18 cellular contexts compared by ENCODE assay signal in genomic region chr3:130258532-130258952, GRCh38.
A peak's percentile ranks its signal among the peaks of the same experiment; 100 is the strongest.
DNase-seq lines count a peak whose midpoint lies in the region; ATAC-seq, FAIRE-seq and TF ChIP-seq lines count a peak whose summit lies in the region.
"Had no signal": no experiment of that assay in that cellular context is flagged by ENCODE, and none has a peak within 500 bp of the region (broad histone marks: within the 10 kb centered on the region; RNA-seq: fewer than 3 reads in every experiment).

No MANE protein-coding gene starts in this region.

- no peaks in the 10 kb centered on the region for H3K4me1 Mint-ChIP-seq in neural progenitor cell
- H3K4me1 Mint-ChIP-seq: IgD-negative memory B cell; nephron progenitor cell; stimulated activated naive CD8-positive, alpha-beta T cell treated with anti-CD3 and anti-CD28 coated beads, Interleukin-15, amount 100 ng/mL, for 72 hours had no signal

- no peaks in the 10 kb centered on the region for H3K36me3 Mint-ChIP-seq in neural progenitor cell
- H3K36me3 Mint-ChIP-seq: IgD-negative memory B cell, WTC11 had no signal

- H3K79me2 ChIP-seq in neural progenitor cell (ENCODE audit: low read depth): no peaks in the 10 kb centered on the region
- H3K79me2 ChIP-seq: hepatocyte had no signal

- H3K27me3 ChIP-seq in neural progenitor cell (no peaks in the 10 kb centered on the region), small intestine (ENCODE audit: control insufficient read depth in 2 of 2, insufficient read depth in 2 of 2, low read length in 2 of 2) (no peaks in the 10 kb centered on the region)
- H3K27me3 ChIP-seq: hepatocyte had no signal

- H3K9me3 ChIP-seq in neural progenitor cell (ENCODE audit: low read depth) (no peaks in the 10 kb centered on the region), small intestine (ENCODE audit: control insufficient read depth, low read depth) (no peaks in the 10 kb centered on the region)

- H3K27me3 Mint-ChIP-seq in neural progenitor cell (ENCODE audit: insufficient read depth, low read depth): no peaks in the 10 kb centered on the region
- H3K27me3 Mint-ChIP-seq: IgD-negative memory B cell; stimulated activated naive CD8-positive, alpha-beta T cell treated with anti-CD3 and anti-CD28 coated beads, Interleukin-15, amount 100 ng/mL, for 72 hours had no signal

- no peak overlapping the region for H3K9ac ChIP-seq in neural progenitor cell

- H3K4me3 Mint-ChIP-seq in neural progenitor cell: no peak overlapping the region
- H3K4me3 Mint-ChIP-seq: GM23338; IgD-negative memory B cell; nephron progenitor cell; stimulated activated naive CD8-positive, alpha-beta T cell treated with anti-CD3 and anti-CD28 coated beads, Interleukin-15, amount 100 ng/mL, for 72 hours; WTC11 had no signal

- ATAC-seq in GM21515 (IDR thresholded peaks at IDR 0.05; ENCODE audit: unreplicated experiment) (no peak), HG03439 (IDR thresholded peaks at IDR 0.05; ENCODE audit: unreplicated experiment) (no peak), HG03108 (IDR thresholded peaks at IDR 0.05; ENCODE audit: unreplicated experiment) (no peak)
- ATAC-seq: GM23338; stimulated activated naive CD8-positive, alpha-beta T cell treated with anti-CD3 and anti-CD28 coated beads, Interleukin-15, amount 100 ng/mL, for 72 hours; WTC11 had no signal

- no peaks in the 10 kb centered on the region for H3K4me1 ChIP-seq in neural progenitor cell
- no peaks in the 10 kb centered on the region for H3K4me1 ChIP-seq in small intestine (ENCODE audit: control insufficient read depth in 2 of 2, insufficient read depth in 1 of 2, low read depth in 1 of 2, low read length in 1 of 2)

- H3K4me3 ChIP-seq in neural progenitor cell: no peak overlapping the region
- no peak overlapping the region for H3K4me3 ChIP-seq in small intestine (ENCODE audit: low read depth in 1 of 2, low read length in 2 of 2)
- H3K4me3 ChIP-seq: GM23338, hepatocyte had no signal

- no peak for TF ChIP-seq CTCF in neural progenitor cell (IDR thresholded peaks at IDR 0.05)

- FAIRE-seq in small intestine (lab: Jason Lieb, UNC): no peak

- no peak overlapping the region for H3K27ac ChIP-seq in neural progenitor cell
- peak overlapping the region in 1 of 2 donors; percentile 22 for H3K27ac ChIP-seq in small intestine (ENCODE audit: low read depth in 1 of 2, low read length in 1 of 2)
- H3K27ac ChIP-seq: hepatocyte had no signal

- no peaks in the 10 kb centered on the region for H4K20me1 ChIP-seq in neural progenitor cell (ENCODE audit: low read depth)

- peak overlapping the region; percentile 36 for H3K27ac Mint-ChIP-seq in neural progenitor cell
- H3K27ac Mint-ChIP-seq: GM23338; IgD-negative memory B cell; nephron progenitor cell; stimulated activated naive CD8-positive, alpha-beta T cell treated with anti-CD3 and anti-CD28 coated beads, Interleukin-15, amount 100 ng/mL, for 72 hours; WTC11 had no signal

- 60 to 69% (median 65%) methylated on average over 9 of the region's 9 CpGs for WGBS in small intestine, 3 donors

- H3K36me3 ChIP-seq in neural progenitor cell: no peaks in the 10 kb centered on the region
- no peaks in the 10 kb centered on the region for H3K36me3 ChIP-seq in small intestine (ENCODE audit: control insufficient read depth in 2 of 2, insufficient read depth in 2 of 2, low read length in 2 of 2)

- DNase-seq in AG20443 (ENCODE audit: low spot score) (peak; percentile 50), NCI-H446 treated with DMSO at 0.1 percent for 48 hours (lab: John Stamatoyannopoulos, UW) (peak; percentile 46), fibroblast of peridontal ligament (ENCODE audit: extremely low read depth) (peak; percentile 1), neural progenitor cell (ENCODE audit: low spot score) (no peak), small intestine (no peak)
- DNase-seq: activated CD8-positive, alpha-beta memory T cell treated with anti-CD3 and anti-CD28 coated beads, Interleukin-2, amount 50 U/mL, for 4 hours; activated naive CD4-positive, alpha-beta T cell treated with anti-CD3 and anti-CD28 coated beads, Interleukin-2, amount 50 U/mL, for 16 hours; NCI-H510A; nephron progenitor cell; stimulated activated naive CD8-positive, alpha-beta T cell treated with anti-CD3 and anti-CD28 coated beads, Interleukin-15, amount 100 ng/mL, for 72 hours; SW 1271 had no signal

- H2AFZ ChIP-seq in neural progenitor cell (replicated peaks): no peak overlapping the region
- H2AFZ ChIP-seq: GM23338, hepatocyte had no signal

- H3F3A ChIP-seq in neural progenitor cell (ENCODE audit: low read depth): no peaks in the 10 kb centered on the region

- H3K4me2 ChIP-seq in neural progenitor cell: no peak overlapping the region
- H3K4me2 ChIP-seq: GM23338, hepatocyte had no signal

- no peaks in the 10 kb centered on the region for H3K9me3 Mint-ChIP-seq in neural progenitor cell
- H3K9me3 Mint-ChIP-seq: GM23338; nephron progenitor cell; stimulated activated naive CD8-positive, alpha-beta T cell treated with anti-CD3 and anti-CD28 coated beads, Interleukin-15, amount 100 ng/mL, for 72 hours; WTC11 had no signal

Comparison
In these comparisons a context has a peak if more than half of its experiments do, and no peak if none do; other contexts are left out.
1. DNase-seq: peak in AG20443 (single experiment), NCI-H446 treated with DMSO at 0.1 percent for 48 hours (single experiment) and fibroblast of peridontal ligament (single experiment); none in neural progenitor cell (single experiment) and small intestine (single experiment).